Comparison of ENCODE assay signal across 9 cellular contexts in the genomic region with DNA sequence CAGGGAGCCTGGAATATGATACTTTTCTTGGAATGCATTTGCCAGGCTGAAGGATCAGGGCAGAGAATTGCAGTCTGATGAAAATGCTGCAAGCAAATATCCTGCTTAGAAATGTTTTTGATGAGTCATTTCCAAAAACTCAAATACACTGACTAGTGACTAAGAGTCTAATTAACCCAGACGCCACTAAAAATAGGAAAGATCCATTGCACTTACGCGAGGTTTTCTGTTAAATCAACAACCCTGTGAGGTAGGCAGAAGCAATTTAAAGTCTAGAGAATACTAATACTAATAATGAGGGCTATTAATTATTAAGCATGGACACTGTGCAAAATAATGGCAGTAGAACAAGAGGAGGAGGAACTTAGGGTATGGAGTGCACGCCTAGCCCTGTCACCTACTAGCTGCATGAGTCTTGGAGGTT.
DNase-seq lines count a peak whose midpoint lies in the region; ATAC-seq and TF ChIP-seq lines count a peak whose summit lies in the region.
"Had no signal": no experiment of that assay in that cellular context is flagged by ENCODE, and none has a peak within 500 bp of the region (broad histone marks: within the 10 kb centered on the region; RNA-seq: fewer than 3 reads in every experiment).

No MANE protein-coding gene starts in this region.

- peaks cover 19 to 20% of the 10 kb centered on the region in 2 experiments; a peak in 3 of 4 replicates for H3K4me1 ChIP-seq in HCT116 (ENCODE audit: control insufficient read depth in 1 of 2, insufficient read depth in 2 of 2, low read length in 2 of 2)

- H3K9ac ChIP-seq in HCT116 (ENCODE audit: low read length) = no peak overlapping the region

- peak; percentile 72 for DNase-seq in COLO829 (ENCODE audit: low spot score)
- DNase-seq in HCT116 (ENCODE audit: low read depth, low spot score) = peak; percentile 7
- peak; percentile 75 for DNase-seq in NOMO-1 treated with DMSO at 0.1 percent for 48 hours (lab: John Stamatoyannopoulos, UW; ENCODE audit: unreplicated experiment)
- peak; percentile 43 for DNase-seq in hepatic stellate cell (ENCODE audit: low spot score)
- no peak for DNase-seq in NCI-H2029 treated with DMSO at 0.1 percent for 48 hours (lab: John Stamatoyannopoulos, UW)
- no peak for DNase-seq in erythroblast (lab: John Stamatoyannopoulos, UW)
- no peak for DNase-seq in HEK293T (ENCODE audit: extremely low spot score)
- DNase-seq: NCI-H1930 had no signal

- RAD21 ChIA-PET in HCT116 (lab: Charles Lee; ENCODE audit: low non-redundant PET in 1 of 2, low total read pairs in 2 of 2, uncharacterized antibody in 2 of 2, unreplicated experiment in 2 of 2) = no interaction called here

- H3K79me2 ChIP-seq in HCT116 (ENCODE audit: insufficient read depth, low read length) = no peaks in the 10 kb centered on the region

- H3K4me3 ChIP-seq in HCT116 (replicated peaks in 1 of 2; ENCODE audit: low read depth in 1 of 2, low read length in 2 of 2) = no peak overlapping the region

- intact Hi-C loops in HCT116 (cut with micrococcal nuclease) = no loop called here

- H3K9me2 ChIP-seq in HCT116 (ENCODE audit: insufficient read depth) = no peaks in the 10 kb centered on the region

- POLR2A ChIA-PET in HCT116 (lab: Charles Lee) = no interaction called here
- POLR2A ChIA-PET in HEK293T (lab: Yijun Ruan, JAX) = no interaction called here

- CTCF ChIA-PET in HCT116 (lab: Charles Lee) = no interaction called here
- CTCF ChIA-PET in HEK293T (lab: Yijun Ruan, JAX) = no interaction called here

- ATAC-seq in HCT116 (peak; percentile 50; the same call in 1 of the 2 replicates), GM21447 (IDR thresholded peaks at IDR 0.05; ENCODE audit: unreplicated experiment) (no peak)

- no peak overlapping the region for H2AFZ ChIP-seq in HCT116 (ENCODE audit: low read depth, low read length, poor library complexity, severe bottlenecking)

- H3K9me3 ChIP-seq in HCT116 (ENCODE audit: control insufficient read depth in 1 of 2, insufficient read depth in 1 of 2, low read depth in 1 of 2, low read length in 2 of 2) = no peaks in the 10 kb centered on the region

- no peak overlapping the region; the same call in 1 of the 2 replicates for H3K27ac ChIP-seq in HCT116 (ENCODE audit: low read depth, low read length)

- H3K4me2 ChIP-seq in HCT116 (ENCODE audit: low read length) = peak overlapping the region; percentile 21

- TF ChIP-seq POLR2A in HCT116 (IDR thresholded peaks at IDR 0.05; ENCODE audit: borderline replicate concordance, extremely low read depth, insufficient read depth, insufficient read length) (no peak), erythroblast (IDR thresholded peaks at IDR 0.05; ENCODE audit: low read length) (no peak)

- no peaks in the 10 kb centered on the region for H3K27me3 ChIP-seq in HCT116 (ENCODE audit: insufficient read depth, low read length)

- BruUV-seq in HCT116 (replicated peaks; lab: Mats Ljungman, UMichigan) = no TSS peak

- no peaks in the 10 kb centered on the region for H4K20me1 ChIP-seq in HCT116 (ENCODE audit: insufficient read depth)

- no peaks in the 10 kb centered on the region for H3K36me3 ChIP-seq in HCT116 (ENCODE audit: control insufficient read depth in 1 of 2, insufficient read depth in 2 of 2, low read length in 2 of 2)

- no peak for TF ChIP-seq RAD21 in HCT116 (IDR thresholded peaks at IDR 0.05; ENCODE audit: low read depth)

- TF ChIP-seq CTCF in HCT116 (IDR thresholded peaks at IDR 0.05 in 2 of 3, conservative IDR thresholded peaks at IDR 0.05 in 1 of 3; ENCODE audit: borderline replicate concordance in 1 of 3, insufficient read depth in 1 of 3, low read depth in 2 of 3, low read length in 2 of 3) = no peak

TF ChIP-seq in HCT116, 20 proteins besides CTCF, POLR2A, EP300 and RAD21:
- 0 out of 2 replicates have a peak, but pooled peaks have one; percentile 27 for TF ChIP-seq CEBPB (IDR thresholded peaks at IDR 0.05; ENCODE audit: low read depth)
- TF ChIP-seq JUND (IDR thresholded peaks at IDR 0.05) = 0 out of 2 replicates have a peak, but pooled peaks have one; percentile 41
- TF ChIP-seq YY1 (IDR thresholded peaks at IDR 0.05; ENCODE audit: extremely low read depth, insufficient replicate concordance, low read depth, low read length) = no peak
- no peak for TF ChIP-seq ELF1 (IDR thresholded peaks at IDR 0.05; ENCODE audit: borderline replicate concordance, low read depth)
- TF ChIP-seq SP1 (IDR thresholded peaks at IDR 0.05; ENCODE audit: low read depth) = peak; percentile 26; the same call in 1 of the 2 replicates
- peak; percentile 64 for TF ChIP-seq FOSL1 (IDR thresholded peaks at IDR 0.05; ENCODE audit: low read depth)

TF ChIP-seq in HEK293T, 16 proteins besides CTCF, POLR2A, EP300 and RAD21:
- no peak for TF ChIP-seq SUZ12 (IDR thresholded peaks at IDR 0.05)
- no peak for TF ChIP-seq TARDBP (IDR thresholded peaks at IDR 0.05)
- TF ChIP-seq HDGF (IDR thresholded peaks at IDR 0.05; ENCODE audit: borderline replicate concordance) = no peak
- TF ChIP-seq ZNF384 (IDR thresholded peaks at IDR 0.05) = no peak
- no peak for TF ChIP-seq FOXK2 (IDR thresholded peaks at IDR 0.05)
- no peak for TF ChIP-seq ARNT (IDR thresholded peaks at IDR 0.05)
- TF ChIP-seq L3MBTL2 (conservative IDR thresholded peaks at IDR 0.05) = no peak

Comparison
In these comparisons a context has a peak if more than half of its experiments do, and no peak if none do; other contexts are left out.
1. DNase-seq: peak in COLO829 (single experiment), HCT116 (single experiment), NOMO-1 treated with DMSO at 0.1 percent for 48 hours (single experiment) and hepatic stellate cell (single experiment); none in NCI-H2029 treated with DMSO at 0.1 percent for 48 hours (single experiment), erythroblast (0 of 2) and HEK293T (single experiment).